13 cellular contexts compared by ENCODE assay signal in the genomic region with DNA sequence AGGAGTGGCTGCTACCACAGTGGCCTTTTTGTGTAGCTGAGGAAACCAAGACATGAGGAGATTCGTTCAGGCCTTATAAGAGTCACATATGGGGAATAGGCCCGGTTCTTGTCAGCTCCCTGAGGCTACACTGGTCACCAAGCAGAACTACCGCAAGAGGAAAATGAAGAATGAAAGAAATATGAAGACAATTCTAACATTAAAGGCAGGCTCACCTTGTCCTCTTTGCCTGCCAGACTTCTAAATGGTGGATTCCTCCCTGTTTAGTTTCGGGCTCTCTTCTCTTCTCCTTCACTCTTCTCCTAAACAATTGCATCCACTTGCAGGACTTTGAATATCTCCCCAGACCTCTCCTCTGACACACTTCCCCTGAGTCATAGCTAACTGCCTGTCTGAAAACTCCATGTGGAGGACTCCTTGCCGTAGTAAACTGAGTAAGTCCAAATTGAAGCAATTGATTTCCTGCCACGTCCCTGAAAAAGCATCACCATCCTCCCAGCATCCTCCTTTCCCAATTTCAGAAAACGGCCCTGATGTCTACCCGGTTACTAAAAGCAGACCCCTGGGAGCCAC. TPM values are rescaled to one million over a fixed set of nuclear protein-coding genes. Genes with fewer than 3 reads are reported as not detected.
DNase-seq lines count a peak whose midpoint lies in the region; ATAC-seq, FAIRE-seq and TF ChIP-seq lines count a peak whose summit lies in the region.
"Had no signal": no experiment of that assay in that cellular context is flagged by ENCODE, and none has a peak within 500 bp of the region (broad histone marks: within the 10 kb centered on the region; RNA-seq: fewer than 3 reads in every experiment).

No MANE protein-coding gene starts in this region.

- in situ Hi-C loops in GM13977 (cut with MboI; ENCODE audit: low pct_unique_long_range_greater_than_20kb, low sequenced_read_pairs, unreplicated experiment) = no loop called here

- peak; percentile 96 for FAIRE-seq in astrocyte (lab: Jason Lieb, UNC)

- H3K4me3 ChIP-seq in HUES64 (ENCODE audit: low read length) (no peak overlapping the region), astrocyte (ENCODE audit: insufficient read depth, low read depth, low read length) (peak overlapping the region; percentile 67)
- H3K4me3 ChIP-seq: skin epidermis, uterus had no signal

- DNase-seq in AG08395 (ENCODE audit: low spot score) (peak; percentile 70), astrocyte (ENCODE audit: low read depth) (peak; percentile 88), iris pigment epithelial cell (ENCODE audit: low read depth) (peak; percentile 92), NK-92 (lab: John Stamatoyannopoulos, UW; ENCODE audit: unreplicated experiment) (no peak), GM13977 (ENCODE audit: low spot score) (no peak), NOMO-1 treated with dmso at 0.1 percent for 144 hours (lab: John Stamatoyannopoulos, UW; ENCODE audit: unreplicated experiment) (no peak)
- DNase-seq: uterus had no signal

- H3K9ac ChIP-seq in HUES64 (ENCODE audit: low read depth, low read length) (peak overlapping the region; percentile 20; the same call in 1 of the 2 replicates), astrocyte (ENCODE audit: low read length) (peak overlapping the region; percentile 81)

- no peaks in the 10 kb centered on the region for H3K36me3 Mint-ChIP-seq in astrocyte (ENCODE audit: low read depth, unreplicated experiment)

- no peaks in the 10 kb centered on the region for H4K20me1 ChIP-seq in astrocyte (ENCODE audit: insufficient read depth, low read length)

- no peak for ATAC-seq in HG03025 (IDR thresholded peaks at IDR 0.05; ENCODE audit: low FRiP score, unreplicated experiment)

- H3K36me3 ChIP-seq in HUES64 (ENCODE audit: insufficient read depth, low read length) (no peaks in the 10 kb centered on the region), astrocyte (ENCODE audit: insufficient read depth, low read length) (no peaks in the 10 kb centered on the region)
- H3K36me3 ChIP-seq: uterus had no signal

- no peak overlapping the region for H3K27ac Mint-ChIP-seq in astrocyte (ENCODE audit: unreplicated experiment)
- H3K27ac Mint-ChIP-seq: endodermal cell; IgD-negative memory B cell; T-helper 2 cell treated with Interferon-gamma antibody and Interleukin-4, amounts not matched to agents 5 μg/mL and 100 μg/mL, for 36 hours had no signal

- no peaks in the 10 kb centered on the region for H3K9me3 Mint-ChIP-seq in astrocyte (ENCODE audit: unreplicated experiment)
- H3K9me3 Mint-ChIP-seq: IgD-negative memory B cell; T-helper 2 cell treated with Interferon-gamma antibody and Interleukin-4, amounts not matched to agents 5 μg/mL and 100 μg/mL, for 36 hours had no signal

- peaks cover 10% of the 10 kb centered on the region for H3K4me1 Mint-ChIP-seq in astrocyte (ENCODE audit: low read depth, unreplicated experiment)
- H3K4me1 Mint-ChIP-seq: endodermal cell, IgD-negative memory B cell had no signal

- no peak overlapping the region for H3K27ac ChIP-seq in HUES64 (ENCODE audit: low read depth, low read length)
- peak overlapping the region; percentile 89 for H3K27ac ChIP-seq in astrocyte (ENCODE audit: low read depth, low read length)
- H3K27ac ChIP-seq: uterus had no signal

- H3K9me3 ChIP-seq in HUES64 (ENCODE audit: insufficient read depth, low read depth, low read length) (no peaks in the 10 kb centered on the region), astrocyte (ENCODE audit: insufficient read depth, low read depth, low read length) (no peaks in the 10 kb centered on the region)
- H3K9me3 ChIP-seq: uterus had no signal

- H3K79me2 ChIP-seq in astrocyte (ENCODE audit: insufficient read depth, low read length) = peaks cover 32% of the 10 kb centered on the region

- H3K4me3 Mint-ChIP-seq in astrocyte (ENCODE audit: unreplicated experiment) = no peak overlapping the region
- H3K4me3 Mint-ChIP-seq: endodermal cell; IgD-negative memory B cell; T-helper 2 cell treated with Interferon-gamma antibody and Interleukin-4, amounts not matched to agents 5 μg/mL and 100 μg/mL, for 36 hours had no signal

- no peaks in the 10 kb centered on the region for H3K27me3 Mint-ChIP-seq in astrocyte (ENCODE audit: low read depth, unreplicated experiment)
- H3K27me3 Mint-ChIP-seq: IgD-negative memory B cell had no signal

- no peak for TF ChIP-seq CTCF in astrocyte (IDR thresholded peaks at IDR 0.05; ENCODE audit: insufficient read depth, low read depth, low read length)
- TF ChIP-seq CTCF in GM13977 (IDR thresholded peaks at IDR 0.05; ENCODE audit: extremely low read depth, insufficient read depth, missing control alignments) = no peak

- H3K4me1 ChIP-seq in HUES64 (ENCODE audit: insufficient read depth, low read length) (peaks cover 16% of the 10 kb centered on the region), astrocyte (ENCODE audit: insufficient read depth, low read length) (peaks cover 42% of the 10 kb centered on the region)
- H3K4me1 ChIP-seq: uterus had no signal

- peak overlapping the region; percentile 86 for H3K4me2 ChIP-seq in astrocyte (ENCODE audit: low read length)

- WGBS in HUES64 = 85% methylated on average over 8 of the region's 8 CpGs

- H2AFZ ChIP-seq in astrocyte (ENCODE audit: low read depth, low read length) = peak overlapping the region; percentile 60

- no peaks in the 10 kb centered on the region for H3K27me3 ChIP-seq in HUES64 (ENCODE audit: insufficient read depth, low read length)
- no peaks in the 10 kb centered on the region for H3K27me3 ChIP-seq in astrocyte (ENCODE audit: insufficient read depth, low read length)
- H3K27me3 ChIP-seq: uterus had no signal

RNA-seq across cellular contexts. Expression of gene VEPH1, which starts 30.2 kb away (rescaled TPM):
- 8.2 TPM for polyA plus RNA-seq in HUES64 (2013, experiment 1 of 2)
- polyA plus RNA-seq in HUES64 (2013, experiment 2 of 2) = 6.3 TPM
- total RNA-seq in astrocyte = 9.3 and 9.4 TPM in 2 replicates
- polyA plus RNA-seq: IgD-negative memory B cell had no signal

Comparison
In these comparisons a context has a peak if more than half of its experiments do, and no peak if none do; other contexts are left out.
1. DNase-seq: peak in AG08395 (single experiment), astrocyte (single experiment) and iris pigment epithelial cell (single experiment); none in NK-92 (single experiment), GM13977 (single experiment) and NOMO-1 treated with dmso at 0.1 percent for 144 hours (single experiment).